23 cellular contexts compared by ENCODE assay signal in genomic region chr19:38090561-38090960, GRCh38.
DNase-seq lines count a peak whose midpoint lies in the region; ATAC-seq and TF ChIP-seq lines count a peak whose summit lies in the region.
"Had no signal": no experiment of that assay in that cellular context is flagged by ENCODE, and none has a peak within 500 bp of the region (broad histone marks: within the 10 kb centered on the region; RNA-seq: fewer than 3 reads in every experiment).

No MANE protein-coding gene starts in this region.

- no peak overlapping the region for H3K9ac ChIP-seq in smooth muscle cell (ENCODE audit: low read depth)

- H3K9me2 ChIP-seq in hepatocyte (replicated peaks; ENCODE audit: insufficient read depth), result no peaks in the 10 kb centered on the region

- DNase-seq in NCI-H2029 (lab: John Stamatoyannopoulos, UW) (peak; percentile 34), NCI-H2029 treated with DMSO at 0.1 percent for 48 hours (lab: John Stamatoyannopoulos, UW) (no peak), caudate nucleus (lab: John Stamatoyannopoulos, UW) (peak in 53 of 61 donors; percentile 3 to 72 (median 40)), midbrain (lab: John Stamatoyannopoulos, UW) (peak; percentile 46), smooth muscle cell (lab: John Stamatoyannopoulos, UW; ENCODE audit: unreplicated experiment) (no peak), activated gamma-delta T cell treated with Interleukin-2 at 50 U/mL for 16 hours (no peak), hepatocyte (ENCODE audit: low spot score) (no peak)
- DNase-seq in stimulated activated naive B cell treated with anti-CD40 and anti-IgM and Interleukin-4, amounts not matched to agents 10 μg/mL and 1 μg/mL and 100 μg/mL, for 72 hours, result no peak
- DNase-seq: activated CD8-positive, alpha-beta T cell treated with anti-CD3 and anti-CD28 coated beads for 36 hours; activated naive CD8-positive, alpha-beta T cell treated with anti-CD3 and anti-CD28 coated beads, Interleukin-2, amount 50 U/mL, for 24 hours; activated T-cell treated with anti-CD3 and anti-CD28 coated beads, Interleukin-2, amount 50 U/mL, for 72 hours; CD4-positive, CD25-positive, alpha-beta regulatory T cell; DMS79 treated with DMSO at 0.1 percent for 48 hours; H7; KG1; NCI-H1417; NCI-H2227 treated with DMSO at 0.1 percent for 48 hours; SHP77 treated with DMSO at 0.1 percent for 48 hours; small intestine; tibial artery had no signal

- peak overlapping the region; percentile 76 for H3K27ac Mint-ChIP-seq in stimulated activated naive B cell treated with anti-CD40 and anti-IgM and Interleukin-4, amounts not matched to agents 10 μg/mL and 1 μg/mL and 100 μg/mL, for 72 hours
- H3K27ac Mint-ChIP-seq: activated CD8-positive, alpha-beta T cell treated with anti-CD3 and anti-CD28 coated beads for 36 hours; activated naive CD8-positive, alpha-beta T cell treated with anti-CD3 and anti-CD28 coated beads, Interleukin-2, amount 50 U/mL, for 24 hours; activated T-cell treated with anti-CD3 and anti-CD28 coated beads, Interleukin-2, amount 50 U/mL, for 72 hours; mesothelial cell of epicardium had no signal

- no peak for TF ChIP-seq CTCF in smooth muscle cell (IDR thresholded peaks at IDR 0.05; ENCODE audit: borderline replicate concordance, insufficient read depth, poor library complexity, severe bottlenecking)
- TF ChIP-seq CTCF in hepatocyte (IDR thresholded peaks at IDR 0.05; ENCODE audit: poor library complexity), result no peak

- H2AFZ ChIP-seq in smooth muscle cell (ENCODE audit: low read depth) (no peak overlapping the region), hepatocyte (no peak overlapping the region)

- H3K4me2 ChIP-seq in smooth muscle cell (no peak overlapping the region), hepatocyte (no peak overlapping the region)

- no peak overlapping the region for H3K27ac ChIP-seq in caudate nucleus (ENCODE audit: low read depth, low read length)
- no peak overlapping the region for H3K27ac ChIP-seq in smooth muscle cell (ENCODE audit: low read depth)
- H3K27ac ChIP-seq in hepatocyte, result no peak overlapping the region
- H3K27ac ChIP-seq: 22Rv1, HL-60, tibial artery had no signal

- H3K36me3 Mint-ChIP-seq in stimulated activated naive B cell treated with anti-CD40 and anti-IgM and Interleukin-4, amounts not matched to agents 10 μg/mL and 1 μg/mL and 100 μg/mL, for 72 hours, result peaks cover 23 to 53% of the 10 kb centered on the region in 2 donors

- WGBS in smooth muscle cell (ENCODE audit: low lambda C conversion rate), result 100% methylated on average over 4 of the region's 4 CpGs
- WGBS in hepatocyte (ENCODE audit: low lambda C conversion rate, missing lambda C conversion rate), result 92% methylated on average over 4 of the region's 4 CpGs

- H3K79me2 ChIP-seq in smooth muscle cell (ENCODE audit: low read depth) (no peaks in the 10 kb centered on the region), hepatocyte (no peaks in the 10 kb centered on the region)

- H3K9me3 ChIP-seq in smooth muscle cell (replicated peaks; ENCODE audit: low read depth), result no peaks in the 10 kb centered on the region
- no peaks in the 10 kb centered on the region for H3K9me3 ChIP-seq in hepatocyte (ENCODE audit: low read depth)
- H3K9me3 ChIP-seq: tibial artery had no signal

- H3K36me3 ChIP-seq in smooth muscle cell (ENCODE audit: low read depth) (no peaks in the 10 kb centered on the region), hepatocyte (replicated peaks; ENCODE audit: insufficient read depth, low read depth) (no peaks in the 10 kb centered on the region)

- H3K4me3 ChIP-seq in smooth muscle cell (no peak overlapping the region), hepatocyte (no peak overlapping the region)
- H3K4me3 ChIP-seq: tibial artery had no signal

- H3K27me3 Mint-ChIP-seq in stimulated activated naive B cell treated with anti-CD40 and anti-IgM and Interleukin-4, amounts not matched to agents 10 μg/mL and 1 μg/mL and 100 μg/mL, for 72 hours, result no peaks in the 10 kb centered on the region
- H3K27me3 Mint-ChIP-seq: activated CD8-positive, alpha-beta T cell treated with anti-CD3 and anti-CD28 coated beads for 36 hours; activated naive CD8-positive, alpha-beta T cell treated with anti-CD3 and anti-CD28 coated beads, Interleukin-2, amount 50 U/mL, for 24 hours; CD4-positive, CD25-positive, alpha-beta regulatory T cell had no signal

- H3K27me3 ChIP-seq in smooth muscle cell (ENCODE audit: low read depth) (no peaks in the 10 kb centered on the region), hepatocyte (no peaks in the 10 kb centered on the region)
- H3K27me3 ChIP-seq: tibial artery had no signal

- H3K4me1 Mint-ChIP-seq in stimulated activated naive B cell treated with anti-CD40 and anti-IgM and Interleukin-4, amounts not matched to agents 10 μg/mL and 1 μg/mL and 100 μg/mL, for 72 hours, result peaks cover 13 to 14% of the 10 kb centered on the region in 2 donors
- H3K4me1 Mint-ChIP-seq: mesothelial cell of epicardium had no signal

- H4K20me1 ChIP-seq in smooth muscle cell (ENCODE audit: low read depth) (no peaks in the 10 kb centered on the region), hepatocyte (ENCODE audit: insufficient read depth, poor library complexity, severe bottlenecking) (no peaks in the 10 kb centered on the region)

- no peak overlapping the region for H3K4me3 Mint-ChIP-seq in stimulated activated naive B cell treated with anti-CD40 and anti-IgM and Interleukin-4, amounts not matched to agents 10 μg/mL and 1 μg/mL and 100 μg/mL, for 72 hours
- H3K4me3 Mint-ChIP-seq: activated CD8-positive, alpha-beta T cell treated with anti-CD3 and anti-CD28 coated beads for 36 hours; activated naive CD8-positive, alpha-beta T cell treated with anti-CD3 and anti-CD28 coated beads, Interleukin-2, amount 50 U/mL, for 24 hours; activated T-cell treated with anti-CD3 and anti-CD28 coated beads, Interleukin-2, amount 50 U/mL, for 72 hours; CD4-positive, CD25-positive, alpha-beta regulatory T cell; mesothelial cell of epicardium had no signal

- no peaks in the 10 kb centered on the region for H3K9me3 Mint-ChIP-seq in stimulated activated naive B cell treated with anti-CD40 and anti-IgM and Interleukin-4, amounts not matched to agents 10 μg/mL and 1 μg/mL and 100 μg/mL, for 72 hours
- H3K9me3 Mint-ChIP-seq: activated CD8-positive, alpha-beta T cell treated with anti-CD3 and anti-CD28 coated beads for 36 hours; activated naive CD8-positive, alpha-beta T cell treated with anti-CD3 and anti-CD28 coated beads, Interleukin-2, amount 50 U/mL, for 24 hours; activated T-cell treated with anti-CD3 and anti-CD28 coated beads, Interleukin-2, amount 50 U/mL, for 72 hours; CD4-positive, CD25-positive, alpha-beta regulatory T cell; mesothelial cell of epicardium had no signal

- H3F3A ChIP-seq in smooth muscle cell (ENCODE audit: low read depth), result no peaks in the 10 kb centered on the region

- no peak for ATAC-seq in stimulated activated naive B cell treated with anti-CD40 and anti-IgM and Interleukin-4, amounts not matched to agents 10 μg/mL and 1 μg/mL and 100 μg/mL, for 72 hours (replicated peaks)
- ATAC-seq: activated CD8-positive, alpha-beta T cell treated with anti-CD3 and anti-CD28 coated beads for 36 hours; activated naive CD8-positive, alpha-beta T cell treated with anti-CD3 and anti-CD28 coated beads, Interleukin-2, amount 50 U/mL, for 24 hours; activated T-cell treated with anti-CD3 and anti-CD28 coated beads, Interleukin-2, amount 50 U/mL, for 72 hours had no signal

- H3K4me1 ChIP-seq in smooth muscle cell (ENCODE audit: low read depth) (no peaks in the 10 kb centered on the region), hepatocyte (ENCODE audit: insufficient read depth) (no peaks in the 10 kb centered on the region)

Comparison
In these comparisons a context has a peak if more than half of its experiments do, and no peak if none do; other contexts are left out.
1. DNase-seq: peak in NCI-H2029 (single experiment), caudate nucleus (53 of 61) and midbrain (single experiment); none in NCI-H2029 treated with DMSO at 0.1 percent for 48 hours (single experiment), stimulated activated naive B cell treated with anti-CD40 and anti-IgM and Interleukin-4, amounts not matched to agents 10 μg/mL and 1 μg/mL and 100 μg/mL, for 72 hours (single experiment), smooth muscle cell (single experiment), activated gamma-delta T cell treated with Interleukin-2 at 50 U/mL for 16 hours (single experiment) and hepatocyte (single experiment).